Comparison of ENCODE assay signal across 14 cellular contexts in the genomic region with DNA sequence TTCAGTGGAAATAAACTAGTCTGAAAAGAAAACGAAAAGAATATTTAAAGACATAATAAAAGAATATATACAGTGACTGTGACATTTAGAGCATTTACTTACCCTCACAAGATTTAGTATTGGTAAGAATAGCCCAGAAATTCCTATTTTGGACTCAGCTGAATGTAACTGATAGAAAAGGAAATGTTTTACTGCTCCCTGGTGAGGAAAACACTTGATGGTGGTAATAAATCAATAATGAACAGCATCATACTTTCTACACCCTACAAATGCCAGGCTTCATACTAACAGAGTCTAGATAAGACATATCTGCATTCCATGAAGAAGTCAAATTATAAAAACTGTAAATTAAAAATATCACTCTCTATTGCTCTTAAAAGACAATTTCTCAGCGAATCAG.
DNase-seq lines count a peak whose midpoint lies in the region; ATAC-seq lines count a peak whose summit lies in the region.
"Had no signal": no experiment of that assay in that cellular context is flagged by ENCODE, and none has a peak within 500 bp of the region (broad histone marks: within the 10 kb centered on the region; RNA-seq: fewer than 3 reads in every experiment).

No MANE protein-coding gene starts in this region.

- H3K9ac ChIP-seq in SK-N-MC (ENCODE audit: insufficient read length), result no peak overlapping the region
- H3K9ac ChIP-seq: BLaER1 treated with 17β-estradiol and CSF1 and Interleukin-3, amounts not matched to agents 10 nM and 100 nM; GM23248 had no signal

- DNase-seq in NCI-H69 (lab: John Stamatoyannopoulos, UW) (peak; percentile 0), SK-N-MC (ENCODE audit: low read depth, low spot score) (peak; percentile 81), left kidney (ENCODE audit: low read depth, low spot score) (peak; percentile 33)
- no peak for DNase-seq in activated naive CD4-positive, alpha-beta T cell treated with anti-CD3 and anti-CD28 coated beads, Interleukin-2, amount 50 U/mL, for 16 hours
- DNase-seq in activated naive CD4-positive, alpha-beta T cell (lab: John Stamatoyannopoulos, UW), result no peak
- DNase-seq: Calu3; CD8-positive, alpha-beta T cell; DMS79 treated with DMSO at 0.1 percent for 48 hours; GF-D8; GM23248 had no signal

- H3K36me3 ChIP-seq in SK-N-MC (ENCODE audit: insufficient read depth, low read length), result no peaks in the 10 kb centered on the region
- H3K36me3 ChIP-seq: BLaER1 treated with 17β-estradiol and CSF1 and Interleukin-3, amounts not matched to agents 10 nM and 100 nM; HAP-1 had no signal

- ATAC-seq in GM18868 (IDR thresholded peaks at IDR 0.05; ENCODE audit: unreplicated experiment), result no peak
- ATAC-seq: A549; CD8-positive, alpha-beta T cell had no signal

- no peaks in the 10 kb centered on the region for H3K9me3 ChIP-seq in SK-N-MC (ENCODE audit: low read depth, low read length)
- H3K9me3 ChIP-seq: A549, HAP-1 had no signal

- no peak overlapping the region for H3K27ac ChIP-seq in SK-N-MC
- H3K27ac ChIP-seq: A549; BLaER1 treated with 17β-estradiol and CSF1 and Interleukin-3, amounts not matched to agents 10 nM and 100 nM; GM23248 had no signal

- no peak overlapping the region; the same call in 1 of the 2 replicates for H3K4me3 ChIP-seq in SK-N-MC
- H3K4me3 ChIP-seq: A549; BLaER1 treated with 17β-estradiol and CSF1 and Interleukin-3, amounts not matched to agents 10 nM and 100 nM; GM23248; HAP-1 had no signal

Comparison
In these comparisons a context has a peak if more than half of its experiments do, and no peak if none do; other contexts are left out.
1. DNase-seq: peak in NCI-H69 (single experiment), SK-N-MC (single experiment) and left kidney (single experiment); none in activated naive CD4-positive, alpha-beta T cell treated with anti-CD3 and anti-CD28 coated beads, Interleukin-2, amount 50 U/mL, for 16 hours (single experiment) and activated naive CD4-positive, alpha-beta T cell (0 of 4).